ENCODE assay signal across 10 cellular contexts in genomic region chr15:45630958-45631691, GRCh38. TPM values are rescaled to one million over a fixed set of nuclear protein-coding genes. Genes with fewer than 3 reads are reported as not detected.
A peak's percentile ranks its signal among the peaks of the same experiment; 100 is the strongest.
DNase-seq lines count a peak whose midpoint lies in the region; ATAC-seq and TF ChIP-seq lines count a peak whose summit lies in the region.
"Had no signal": no experiment of that assay in that cellular context is flagged by ENCODE, and none has a peak within 500 bp of the region (broad histone marks: within the 10 kb centered on the region; RNA-seq: fewer than 3 reads in every experiment).

No MANE protein-coding gene starts in this region.

- DNase-seq in GM04504 (ENCODE audit: low read depth): peak; percentile 90
- no peak for DNase-seq in SK-N-SH
- peak; percentile 73 for DNase-seq in fibroblast of pulmonary artery (ENCODE audit: low read depth)
- no peak for DNase-seq in DMS153 treated with DMSO at 0.1 percent for 48 hours (lab: John Stamatoyannopoulos, UW; ENCODE audit: unreplicated experiment)
- no peak for DNase-seq in NOMO-1 treated with DMSO at 0.1 percent for 48 hours (lab: John Stamatoyannopoulos, UW; ENCODE audit: unreplicated experiment)
- DNase-seq: dorsolateral prefrontal cortex, NCI-H1105 treated with DMSO at 0.1 percent for 48 hours had no signal

- H3K9me3 ChIP-seq in SK-N-SH: peaks cover 3% of the 10 kb centered on the region; the same call in 1 of the 2 replicates

- POLR2A ChIA-PET in SK-N-SH (lab: Yijun Ruan, JAX): no interaction called here

- H3K27me3 ChIP-seq in SK-N-SH (ENCODE audit: insufficient read depth): no peaks in the 10 kb centered on the region

- H3F3A ChIP-seq in SK-N-SH (replicated peaks; ENCODE audit: insufficient read depth): peaks cover 3% of the 10 kb centered on the region

- H3K36me3 ChIP-seq in SK-N-SH (replicated peaks in 1 of 2; ENCODE audit: control insufficient read depth in 1 of 2, insufficient read depth in 2 of 2, low read length in 1 of 2): no peaks in the 10 kb centered on the region

- peak overlapping the region; percentile 67 for H3K4me2 ChIP-seq in SK-N-SH

- no peaks in the 10 kb centered on the region for H3K9me2 ChIP-seq in SK-N-SH

- no peaks in the 10 kb centered on the region for H4K20me1 ChIP-seq in SK-N-SH (ENCODE audit: insufficient read depth)

- peaks cover 3 to 8% of the 10 kb centered on the region in 2 experiments; a peak in 2 of 4 replicates for H3K4me1 ChIP-seq in SK-N-SH (ENCODE audit: control insufficient read depth in 1 of 2, insufficient read depth in 2 of 2, low read depth in 1 of 2, low read length in 1 of 2)

- H3K79me2 ChIP-seq in SK-N-SH (ENCODE audit: insufficient read depth): no peaks in the 10 kb centered on the region

- H3K27ac ChIP-seq in SK-N-SH (ENCODE audit: low read depth in 2 of 2, low read length in 1 of 2) (peak overlapping the region in 1 of 2 experiments; percentile 65; a peak in 2 of 4 replicates), skin epidermis (peak overlapping the region in 19 of 21 experiments; percentile 10 to 85 (median 69))

- CTCF ChIA-PET in SK-N-SH (lab: Yijun Ruan, JAX): interaction anchor here (0.6 kb wide), 1 partner anchor 13 kb away, joined by 3 read pairs; no protein-coding TSS in a partner anchor

- H2AFZ ChIP-seq in SK-N-SH (ENCODE audit: low read depth): peak overlapping the region; percentile 86

- TF ChIP-seq CTCF in SK-N-SH (IDR thresholded peaks at IDR 0.05): no peak
- no peak for TF ChIP-seq CTCF in fibroblast of pulmonary artery (IDR thresholded peaks at IDR 0.05; ENCODE audit: low read length, missing control alignments)

- WGBS in SK-N-SH (ENCODE audit: low lambda C conversion rate): 72% methylated on average over 6 of the region's 6 CpGs

- H3K9ac ChIP-seq in SK-N-SH: no peak overlapping the region

- H3K4me3 ChIP-seq in SK-N-SH (ENCODE audit: low read depth in 2 of 2, low read length in 1 of 2): peak overlapping the region in 1 of 2 experiments; percentile 14; a peak in 1 of 4 replicates
- peak overlapping the region; percentile 32 for H3K4me3 ChIP-seq in fibroblast of pulmonary artery (replicated peaks; ENCODE audit: low read depth, low read length)
- peak overlapping the region in 3 of 7 experiments; percentile 7 to 20 (median 14) for H3K4me3 ChIP-seq in skin epidermis

- ATAC-seq in GM19395 (IDR thresholded peaks at IDR 0.05; ENCODE audit: unreplicated experiment): no peak
- no peak for ATAC-seq in GM19452 (IDR thresholded peaks at IDR 0.05; ENCODE audit: unreplicated experiment)

- no peak for TF ChIP-seq RAD21 in SK-N-SH (IDR thresholded peaks at IDR 0.05; ENCODE audit: low read length)

- no peak for TF ChIP-seq EP300 in SK-N-SH (IDR thresholded peaks at IDR 0.05; ENCODE audit: borderline replicate concordance in 1 of 2, low read depth in 1 of 2, low read length in 1 of 2)

TF ChIP-seq in SK-N-SH, 30 proteins besides CTCF, POLR2A, EP300 and RAD21:
- TF ChIP-seq GABPA (IDR thresholded peaks at IDR 0.05; ENCODE audit: low read depth) (0 out of 2 replicates have a peak, but pooled peaks have one; percentile 20), USF1 (IDR thresholded peaks at IDR 0.05; ENCODE audit: borderline replicate concordance, low read depth) (peak; percentile 39; the same call in 1 of the 2 replicates), JUND (IDR thresholded peaks at IDR 0.05) (no peak), EZH2phosphoT487 (IDR thresholded peaks at IDR 0.05; ENCODE audit: borderline replicate concordance, low read depth) (no peak), ELF1 (IDR thresholded peaks at IDR 0.05) (peak; percentile 41; the same call in 1 of the 2 replicates), RFX5 (IDR thresholded peaks at IDR 0.05; ENCODE audit: low read length) (no peak), NFIC (IDR thresholded peaks at IDR 0.05; ENCODE audit: borderline replicate concordance) (no peak), FOSL2 (IDR thresholded peaks at IDR 0.05; ENCODE audit: borderline replicate concordance, low read depth) (peak; percentile 26; the same call in 1 of the 2 replicates)
- TF ChIP-seq, protein P1, sequence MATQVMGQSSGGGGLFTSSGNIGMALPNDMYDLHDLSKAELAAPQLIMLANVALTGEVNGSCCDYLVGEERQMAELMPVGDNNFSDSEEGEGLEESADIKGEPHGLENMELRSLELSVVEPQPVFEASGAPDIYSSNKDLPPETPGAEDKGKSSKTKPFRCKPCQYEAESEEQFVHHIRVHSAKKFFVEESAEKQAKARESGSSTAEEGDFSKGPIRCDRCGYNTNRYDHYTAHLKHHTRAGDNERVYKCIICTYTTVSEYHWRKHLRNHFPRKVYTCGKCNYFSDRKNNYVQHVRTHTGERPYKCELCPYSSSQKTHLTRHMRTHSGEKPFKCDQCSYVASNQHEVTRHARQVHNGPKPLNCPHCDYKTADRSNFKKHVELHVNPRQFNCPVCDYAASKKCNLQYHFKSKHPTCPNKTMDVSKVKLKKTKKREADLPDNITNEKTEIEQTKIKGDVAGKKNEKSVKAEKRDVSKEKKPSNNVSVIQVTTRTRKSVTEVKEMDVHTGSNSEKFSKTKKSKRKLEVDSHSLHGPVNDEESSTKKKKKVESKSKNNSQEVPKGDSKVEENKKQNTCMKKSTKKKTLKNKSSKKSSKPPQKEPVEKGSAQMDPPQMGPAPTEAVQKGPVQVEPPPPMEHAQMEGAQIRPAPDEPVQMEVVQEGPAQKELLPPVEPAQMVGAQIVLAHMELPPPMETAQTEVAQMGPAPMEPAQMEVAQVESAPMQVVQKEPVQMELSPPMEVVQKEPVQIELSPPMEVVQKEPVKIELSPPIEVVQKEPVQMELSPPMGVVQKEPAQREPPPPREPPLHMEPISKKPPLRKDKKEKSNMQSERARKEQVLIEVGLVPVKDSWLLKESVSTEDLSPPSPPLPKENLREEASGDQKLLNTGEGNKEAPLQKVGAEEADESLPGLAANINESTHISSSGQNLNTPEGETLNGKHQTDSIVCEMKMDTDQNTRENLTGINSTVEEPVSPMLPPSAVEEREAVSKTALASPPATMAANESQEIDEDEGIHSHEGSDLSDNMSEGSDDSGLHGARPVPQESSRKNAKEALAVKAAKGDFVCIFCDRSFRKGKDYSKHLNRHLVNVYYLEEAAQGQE (IDR thresholded peaks at IDR 0.05; ENCODE audit: low read depth, low read length): no peak
- TF ChIP-seq, protein P2, sequence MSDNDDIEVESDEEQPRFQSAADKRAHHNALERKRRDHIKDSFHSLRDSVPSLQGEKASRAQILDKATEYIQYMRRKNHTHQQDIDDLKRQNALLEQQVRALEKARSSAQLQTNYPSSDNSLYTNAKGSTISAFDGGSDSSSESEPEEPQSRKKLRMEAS (IDR thresholded peaks at IDR 0.05; ENCODE audit: low read depth): 0 out of 2 replicates have a peak, but pooled peaks have one; percentile 22

RNA-seq across cellular contexts. Expression of gene SQOR, which starts 3.7 kb away (rescaled TPM):
- 7.8 and 9.1 TPM in 2 replicates for polyA plus RNA-seq in SK-N-SH (2012; rRNA removed)
- 8.5 and 9.5 TPM in 2 replicates for polyA plus RNA-seq in SK-N-SH (2012; cell fraction: cytosol; rRNA removed)
- polyA plus RNA-seq in SK-N-SH (2012; cell fraction: nucleus; rRNA removed): 5.0 and 6.4 TPM in 2 replicates

RNA-seq across cellular contexts. Expression of gene BLOC1S6, which starts 43.9 kb away (rescaled TPM):
- polyA plus RNA-seq in SK-N-SH (2012; rRNA removed): 11.3 and 14.1 TPM in 2 replicates
- polyA plus RNA-seq in SK-N-SH (2012; cell fraction: cytosol; rRNA removed): 21.1 and 25.9 TPM in 2 replicates
- polyA plus RNA-seq in SK-N-SH (2012; cell fraction: nucleus; rRNA removed): 5.2 and 8.4 TPM in 2 replicates

Comparison
In these comparisons a context has a peak if more than half of its experiments do, and no peak if none do; other contexts are left out.
1. DNase-seq: peak in GM04504 (single experiment) and fibroblast of pulmonary artery (single experiment); none in SK-N-SH (single experiment), DMS153 treated with DMSO at 0.1 percent for 48 hours (single experiment) and NOMO-1 treated with DMSO at 0.1 percent for 48 hours (single experiment).